ENCODE assay signal across 23 cellular contexts in the genomic region with DNA sequence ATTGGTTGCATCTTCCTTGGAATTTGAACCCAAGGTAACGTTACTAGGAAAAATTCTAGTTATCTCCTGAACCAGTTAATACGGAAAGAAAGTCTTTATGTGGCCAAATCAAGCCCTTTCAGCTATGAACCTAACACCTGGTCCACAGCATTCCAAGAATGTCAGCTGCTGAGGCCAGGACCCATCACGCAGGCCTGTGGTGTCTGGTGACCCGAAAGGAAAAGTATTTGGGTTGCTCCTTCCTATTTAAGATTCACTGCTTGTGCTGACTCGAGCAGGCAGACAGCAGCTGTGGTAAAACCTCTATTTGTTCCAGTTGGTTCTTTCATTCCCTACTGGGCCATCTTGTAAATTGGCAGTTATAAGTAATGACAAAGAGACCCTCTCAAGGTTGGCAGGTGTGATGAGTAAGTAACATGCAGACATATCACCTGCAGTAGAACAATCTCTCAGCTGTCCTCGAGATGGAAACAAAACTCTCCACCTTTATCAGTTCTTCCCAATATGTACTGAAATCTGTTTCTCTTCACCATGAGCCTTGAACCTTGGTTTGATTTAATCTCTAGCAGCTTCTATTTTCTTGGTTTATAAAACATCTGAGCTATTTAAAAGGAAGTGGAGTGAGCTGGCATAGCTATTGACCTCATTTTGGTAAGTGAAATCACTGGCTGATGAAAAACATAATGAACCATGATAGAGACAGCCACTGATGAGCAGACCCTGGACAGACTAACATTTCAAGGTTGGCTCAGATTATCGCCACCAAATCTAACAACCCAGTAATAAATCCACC.
DNase-seq lines count a peak whose midpoint lies in the region; ATAC-seq, FAIRE-seq and TF ChIP-seq lines count a peak whose summit lies in the region.
"Had no signal": no experiment of that assay in that cellular context is flagged by ENCODE, and none has a peak within 500 bp of the region (broad histone marks: within the 10 kb centered on the region; RNA-seq: fewer than 3 reads in every experiment).

No MANE protein-coding gene starts in this region.

- POLR2A ChIA-PET in WTC11 (lab: Charles Lee), result no interaction called here

- no peak overlapping the region for H3K4me3 Mint-ChIP-seq in WTC11
- H3K4me3 Mint-ChIP-seq: activated naive CD8-positive, alpha-beta T cell; activated T-cell treated with anti-CD3 and anti-CD28 coated beads, Interleukin-2, amount 50 U/mL, for 4 hours; dendritic cell treated with granulocyte-macrophage colony-stimulating factor and Interleukin-4, amounts not matched to agents 40 ng/mL and 50 ng/mL, for 4 days; naive B cell had no signal

- H3K27me3 Mint-ChIP-seq in WTC11 (ENCODE audit: low read depth), result no peaks in the 10 kb centered on the region
- H3K27me3 Mint-ChIP-seq: activated naive CD8-positive, alpha-beta T cell; dendritic cell treated with granulocyte-macrophage colony-stimulating factor and Interleukin-4, amounts not matched to agents 40 ng/mL and 50 ng/mL, for 4 days; naive B cell had no signal

- H3K9me3 Mint-ChIP-seq in WTC11, result peaks cover 25% of the 10 kb centered on the region

- intact Hi-C loops in right lobe of liver (cut with DNase I), result no loop called here

- H3K27ac ChIP-seq in foreskin keratinocyte (no peak overlapping the region), right lobe of liver (no peak overlapping the region)
- H3K27ac ChIP-seq: gastroesophageal sphincter, sigmoid colon, tibial artery had no signal

- H3K27me3 ChIP-seq in foreskin keratinocyte (no peaks in the 10 kb centered on the region), right lobe of liver (no peaks in the 10 kb centered on the region)
- H3K27me3 ChIP-seq: gastroesophageal sphincter, sigmoid colon, tibial artery had no signal

- no peak overlapping the region for H3K4me3 ChIP-seq in right lobe of liver
- H3K4me3 ChIP-seq: gastroesophageal sphincter, sigmoid colon, tibial artery had no signal

- FAIRE-seq in HTR-8/SVneo (lab: Jason Lieb, UNC), result peak; percentile 28

- TF ChIP-seq POLR2A in right lobe of liver (IDR thresholded peaks at IDR 0.05), result no peak

- 0 out of 2 replicates have a peak, but pooled peaks cover 3% of the 10 kb centered on the region for H3K36me3 Mint-ChIP-seq in WTC11
- H3K36me3 Mint-ChIP-seq: activated naive CD8-positive, alpha-beta T cell; naive B cell had no signal

- no peak for DNase-seq in HTR-8/SVneo (ENCODE audit: insufficient read length, low spot score)
- DNase-seq in WTC11 (ENCODE audit: low spot score), result peak; percentile 18
- DNase-seq in foreskin keratinocyte, result peak; percentile 37 to 59
- DNase-seq in retina, result peak; percentile 12
- no peak for DNase-seq in right lobe of liver
- no peak for DNase-seq in NCI-H146 treated with DMSO at 0.1 percent for 48 hours (lab: John Stamatoyannopoulos, UW; ENCODE audit: unreplicated experiment)
- DNase-seq in NCI-H2029 (lab: John Stamatoyannopoulos, UW), result no peak
- DNase-seq: activated T-cell treated with anti-CD3 and anti-CD28 coated beads, Interleukin-2, amount 50 U/mL, for 4 hours; DND-41; erythroblast; left ventricle myocardium superior; naive B cell; NCI-H187; NCI-H446; sigmoid colon; stimulated activated CD4-positive, alpha-beta T cell treated with anti-CD3 and anti-CD28 coated beads, Interleukin-1b, Interleukin-23, amount 100 ng/mL, for 48 hours; stimulated activated naive CD4-positive, alpha-beta T cell treated with Interleukin-2 at 50 U/mL for 16 hours; tibial artery had no signal

- TF ChIP-seq CTCF in WTC11 (IDR thresholded peaks at IDR 0.05) (no peak), foreskin keratinocyte (conservative IDR thresholded peaks at IDR 0.05) (no peak), right lobe of liver (IDR thresholded peaks at IDR 0.05) (no peak)

- ATAC-seq in WTC11 (peak; percentile 82), foreskin keratinocyte (peak; percentile 26), right lobe of liver (no peak), HG03378 (IDR thresholded peaks at IDR 0.05; ENCODE audit: unreplicated experiment) (no peak)
- ATAC-seq: activated CD4-positive, CD25-positive, alpha-beta regulatory T cell treated with anti-CD3 and anti-CD28 coated beads, Interleukin-2, amount 50 U/mL, for 24 hours; activated T-cell treated with anti-CD3 and anti-CD28 coated beads, Interleukin-2, amount 50 U/mL, for 4 hours; gastroesophageal sphincter; left ventricle myocardium superior had no signal

- H3K4me1 ChIP-seq in foreskin keratinocyte (peaks cover 26% of the 10 kb centered on the region), right lobe of liver (no peaks in the 10 kb centered on the region)
- H3K4me1 ChIP-seq: gastroesophageal sphincter, sigmoid colon, tibial artery had no signal

- no peaks in the 10 kb centered on the region for H3K36me3 ChIP-seq in right lobe of liver
- H3K36me3 ChIP-seq: gastroesophageal sphincter, sigmoid colon, tibial artery had no signal

- CTCF ChIA-PET in WTC11 (lab: Charles Lee), result no interaction called here

- peaks cover 9% of the 10 kb centered on the region; the same call in 1 of the 2 replicates for H3K4me1 Mint-ChIP-seq in WTC11
- H3K4me1 Mint-ChIP-seq: naive B cell had no signal

- no peaks in the 10 kb centered on the region for H3K9me3 ChIP-seq in right lobe of liver
- H3K9me3 ChIP-seq: tibial artery had no signal

- H3K27ac Mint-ChIP-seq in WTC11, result no peak overlapping the region
- H3K27ac Mint-ChIP-seq: activated naive CD8-positive, alpha-beta T cell; dendritic cell treated with granulocyte-macrophage colony-stimulating factor and Interleukin-4, amounts not matched to agents 40 ng/mL and 50 ng/mL, for 4 days; naive B cell had no signal

- 42% methylated on average over 7 of the region's 7 CpGs for WGBS in right lobe of liver (ENCODE audit: insufficient coverage, low coverage, low lambda C conversion rate, missing lambda C conversion rate)

TF ChIP-seq in WTC11, 78 proteins besides CTCF, POLR2A, EP300 and RAD21 (continues in another document):
- TF ChIP-seq ZNF396 (CRISPR knock-in tag; IDR thresholded peaks at IDR 0.05; ENCODE audit: borderline replicate concordance), result no peak
- TF ChIP-seq, protein P1, sequence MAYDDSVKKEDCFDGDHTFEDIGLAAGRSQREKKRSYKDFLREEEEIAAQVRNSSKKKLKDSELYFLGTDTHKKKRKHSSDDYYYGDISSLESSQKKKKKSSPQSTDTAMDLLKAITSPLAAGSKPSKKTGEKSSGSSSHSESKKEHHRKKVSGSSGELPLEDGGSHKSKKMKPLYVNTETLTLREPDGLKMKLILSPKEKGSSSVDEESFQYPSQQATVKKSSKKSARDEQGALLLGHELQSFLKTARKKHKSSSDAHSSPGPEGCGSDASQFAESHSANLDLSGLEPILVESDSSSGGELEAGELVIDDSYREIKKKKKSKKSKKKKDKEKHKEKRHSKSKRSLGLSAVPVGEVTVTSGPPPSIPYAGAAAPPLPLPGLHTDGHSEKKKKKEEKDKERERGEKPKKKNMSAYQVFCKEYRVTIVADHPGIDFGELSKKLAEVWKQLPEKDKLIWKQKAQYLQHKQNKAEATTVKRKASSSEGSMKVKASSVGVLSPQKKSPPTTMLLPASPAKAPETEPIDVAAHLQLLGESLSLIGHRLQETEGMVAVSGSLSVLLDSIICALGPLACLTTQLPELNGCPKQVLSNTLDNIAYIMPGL (CRISPR knock-in tag; IDR thresholded peaks at IDR 0.05), result no peak
- TF ChIP-seq NFE2L1 (CRISPR knock-in tag; IDR thresholded peaks at IDR 0.05), result no peak
- TF ChIP-seq RORB (CRISPR knock-in tag; IDR thresholded peaks at IDR 0.05), result no peak
- no peak for TF ChIP-seq TCF7 (CRISPR knock-in tag; IDR thresholded peaks at IDR 0.05; ENCODE audit: low read depth)
- TF ChIP-seq, protein P2, sequence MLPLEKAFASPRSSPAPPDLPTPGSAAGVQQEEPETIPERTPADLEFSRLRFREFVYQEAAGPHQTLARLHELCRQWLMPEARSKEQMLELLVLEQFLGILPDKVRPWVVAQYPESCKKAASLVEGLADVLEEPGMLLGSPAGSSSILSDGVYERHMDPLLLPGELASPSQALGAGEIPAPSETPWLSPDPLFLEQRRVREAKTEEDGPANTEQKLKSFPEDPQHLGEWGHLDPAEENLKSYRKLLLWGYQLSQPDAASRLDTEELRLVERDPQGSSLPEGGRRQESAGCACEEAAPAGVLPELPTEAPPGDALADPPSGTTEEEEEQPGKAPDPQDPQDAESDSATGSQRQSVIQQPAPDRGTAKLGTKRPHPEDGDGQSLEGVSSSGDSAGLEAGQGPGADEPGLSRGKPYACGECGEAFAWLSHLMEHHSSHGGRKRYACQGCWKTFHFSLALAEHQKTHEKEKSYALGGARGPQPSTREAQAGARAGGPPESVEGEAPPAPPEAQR (CRISPR knock-in tag; IDR thresholded peaks at IDR 0.05), result no peak
- TF ChIP-seq ZNF263 (CRISPR knock-in tag; IDR thresholded peaks at IDR 0.05; ENCODE audit: low read depth), result no peak
- TF ChIP-seq, protein P3, sequence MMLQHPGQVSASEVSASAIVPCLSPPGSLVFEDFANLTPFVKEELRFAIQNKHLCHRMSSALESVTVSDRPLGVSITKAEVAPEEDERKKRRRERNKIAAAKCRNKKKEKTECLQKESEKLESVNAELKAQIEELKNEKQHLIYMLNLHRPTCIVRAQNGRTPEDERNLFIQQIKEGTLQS (CRISPR knock-in tag; conservative IDR thresholded peaks at IDR 0.05), result no peak
- no peak for TF ChIP-seq ZNF671 (CRISPR knock-in tag; IDR thresholded peaks at IDR 0.05)
- no peak for TF ChIP-seq SMAD3 (CRISPR knock-in tag; IDR thresholded peaks at IDR 0.05; ENCODE audit: borderline replicate concordance)
- TF ChIP-seq FOXK1 (CRISPR knock-in tag; IDR thresholded peaks at IDR 0.05), result no peak
- TF ChIP-seq, protein P4, sequence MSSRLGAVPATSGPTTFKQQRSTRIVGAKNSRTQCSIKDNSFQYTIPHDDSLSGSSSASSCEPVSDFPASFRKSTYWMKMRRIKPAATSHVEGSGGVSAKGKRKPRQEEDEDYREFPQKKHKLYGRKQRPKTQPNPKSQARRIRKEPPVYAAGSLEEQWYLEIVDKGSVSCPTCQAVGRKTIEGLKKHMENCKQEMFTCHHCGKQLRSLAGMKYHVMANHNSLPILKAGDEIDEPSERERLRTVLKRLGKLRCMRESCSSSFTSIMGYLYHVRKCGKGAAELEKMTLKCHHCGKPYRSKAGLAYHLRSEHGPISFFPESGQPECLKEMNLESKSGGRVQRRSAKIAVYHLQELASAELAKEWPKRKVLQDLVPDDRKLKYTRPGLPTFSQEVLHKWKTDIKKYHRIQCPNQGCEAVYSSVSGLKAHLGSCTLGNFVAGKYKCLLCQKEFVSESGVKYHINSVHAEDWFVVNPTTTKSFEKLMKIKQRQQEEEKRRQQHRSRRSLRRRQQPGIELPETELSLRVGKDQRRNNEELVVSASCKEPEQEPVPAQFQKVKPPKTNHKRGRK (CRISPR knock-in tag; IDR thresholded peaks at IDR 0.05; ENCODE audit: borderline replicate concordance), result no peak

Comparison
In these comparisons a context has a peak if more than half of its experiments do, and no peak if none do; other contexts are left out.
1. DNase-seq: peak in WTC11 (single experiment), foreskin keratinocyte (2 of 2) and retina (single experiment); none in HTR-8/SVneo (single experiment), right lobe of liver (0 of 3), NCI-H146 treated with DMSO at 0.1 percent for 48 hours (single experiment) and NCI-H2029 (single experiment).
2. ATAC-seq: peak in WTC11 (single experiment) and foreskin keratinocyte (single experiment); none in right lobe of liver (0 of 4) and HG03378 (single experiment).